Comparison of ENCODE assay signal across 8 cellular contexts in the genomic region with DNA sequence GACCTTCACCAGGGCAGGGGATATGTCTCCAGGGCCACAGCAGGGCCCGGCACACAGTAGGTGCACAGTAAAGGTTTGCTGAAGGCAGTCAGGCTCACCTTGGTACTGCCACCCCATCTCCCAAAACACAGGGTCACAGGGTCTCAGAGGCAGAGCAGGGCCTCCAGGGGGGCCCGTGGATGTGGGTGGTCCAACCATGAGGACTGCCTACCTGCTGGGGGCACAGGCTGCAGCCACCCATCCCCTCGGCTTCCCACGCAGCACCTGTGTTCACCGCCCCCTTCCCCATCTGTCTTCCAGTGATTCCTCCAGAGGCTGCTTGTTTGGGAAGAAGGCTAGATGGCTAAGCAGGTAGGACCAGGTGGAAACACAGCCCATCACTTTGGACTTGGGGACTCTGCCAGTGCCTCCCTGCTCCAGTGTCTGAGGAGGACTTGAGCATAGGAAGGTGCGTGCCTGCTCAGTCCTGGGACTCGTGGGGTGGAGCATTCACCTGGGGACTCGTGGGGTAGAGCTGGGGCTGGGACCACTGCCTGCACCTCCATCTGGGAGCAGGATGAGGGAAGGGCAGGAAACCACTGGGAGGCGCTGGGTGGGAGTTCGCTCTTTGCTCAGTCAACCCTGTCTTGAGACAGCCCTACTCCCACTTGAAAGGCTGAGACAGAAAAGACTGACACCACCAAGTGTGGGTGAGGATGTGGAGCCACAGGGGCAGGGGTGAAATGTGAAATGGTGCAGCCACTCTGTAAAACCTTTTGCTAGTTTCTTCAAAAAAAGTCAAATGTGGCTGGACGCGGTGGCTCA. TPM values are rescaled to one million over a fixed set of nuclear protein-coding genes. Genes with fewer than 3 reads are reported as not detected.
DNase-seq lines count a peak whose midpoint lies in the region; ATAC-seq and TF ChIP-seq lines count a peak whose summit lies in the region.

No MANE protein-coding gene starts in this region.

- peak overlapping the region; percentile 46 for H3K18ac ChIP-seq in trophoblast cell (ENCODE audit: low read length)

- ATAC-seq in DND-41 (ENCODE audit: insufficient read depth, low read depth): no peak; the same call in 2 of the 3 replicates
- ATAC-seq in GM21717 (IDR thresholded peaks at IDR 0.05; ENCODE audit: unreplicated experiment): no peak

- H3K4me1 ChIP-seq in DND-41 (ENCODE audit: insufficient read depth, low read length): peaks cover 4% of the 10 kb centered on the region
- H3K4me1 ChIP-seq in endodermal cell (ENCODE audit: control insufficient read depth, insufficient read depth, low read length): no peaks in the 10 kb centered on the region
- H3K4me1 ChIP-seq in trophoblast cell (ENCODE audit: control insufficient read depth in 1 of 2, insufficient read depth in 2 of 2, low read length in 2 of 2): peaks cover 40 to 45% of the 10 kb centered on the region in 2 experiments

- peak overlapping the region; percentile 20 for H4K8ac ChIP-seq in trophoblast cell (ENCODE audit: low read depth, low read length)

- DNase-seq in DND-41 (no peak), NB4 (ENCODE audit: low read depth) (peak; percentile 58), endodermal cell (peak; percentile 84), trophoblast cell (peak in 1 of 2 donors; percentile 16), cerebellum (ENCODE audit: low spot score) (no peak), GDM1 (lab: John Stamatoyannopoulos, UW) (no peak), middle frontal gyrus (ENCODE audit: extremely low spot score, low spot score) (no peak)

- H3K4me3 Mint-ChIP-seq in endodermal cell: peak overlapping the region; percentile 77

- H2AFZ ChIP-seq in DND-41 (ENCODE audit: low read depth, low read length) (no peak overlapping the region), trophoblast cell (ENCODE audit: insufficient read depth, low read length, poor library complexity) (peak overlapping the region; percentile 5)

- H3K4me3 ChIP-seq in DND-41 (ENCODE audit: low read depth in 1 of 2, low read length in 2 of 2) (no peak overlapping the region), NB4 (ENCODE audit: low read depth, low read length) (no peak overlapping the region), endodermal cell (ENCODE audit: low read length) (no peak overlapping the region), trophoblast cell (ENCODE audit: low read depth, low read length) (no peak overlapping the region)

- H3K4ac ChIP-seq in trophoblast cell (ENCODE audit: low read depth, low read length): peak overlapping the region; percentile 8

- no peaks in the 10 kb centered on the region for H3K27me3 Mint-ChIP-seq in endodermal cell (ENCODE audit: insufficient read depth)

- peak overlapping the region; percentile 2 for H2BK5ac ChIP-seq in trophoblast cell (ENCODE audit: low read depth, low read length, poor library complexity)

- peaks cover 49% of the 10 kb centered on the region for H3K79me1 ChIP-seq in trophoblast cell (ENCODE audit: low read length)

- no peaks in the 10 kb centered on the region for H3K27me3 ChIP-seq in DND-41 (ENCODE audit: insufficient read depth, low read length, poor library complexity)
- no peaks in the 10 kb centered on the region for H3K27me3 ChIP-seq in endodermal cell (ENCODE audit: control insufficient read depth, insufficient read depth, low read length, poor library complexity, severe bottlenecking)
- H3K27me3 ChIP-seq in trophoblast cell (ENCODE audit: insufficient read depth, low read length): no peaks in the 10 kb centered on the region

- 92 to 98% methylated on average over 8 to 12 of the region's 12 CpGs for WGBS in endodermal cell (ENCODE audit: insufficient coverage in 1 of 2, insufficient read length in 1 of 2), 2 experiments
- WGBS in trophoblast cell (ENCODE audit: extremely low coverage, insufficient coverage, insufficient read length): no CpG with 5 or more reads among the region's 12 CpGs

- H3K9me3 Mint-ChIP-seq in endodermal cell: no peaks in the 10 kb centered on the region

- H4K12ac ChIP-seq in trophoblast cell (ENCODE audit: low read depth, low read length): no peak overlapping the region

- TF ChIP-seq POLR2A in NB4 (IDR thresholded peaks at IDR 0.05; ENCODE audit: extremely low read depth, insufficient read length): no peak

- peak overlapping the region; percentile 59 for H2AK5ac ChIP-seq in trophoblast cell (ENCODE audit: low read length)

- peak; percentile 18 for TF ChIP-seq CTCF in DND-41 (IDR thresholded peaks at IDR 0.05; ENCODE audit: borderline replicate concordance, extremely low read depth, low read length, poor library complexity, severe bottlenecking)
- no peak for TF ChIP-seq CTCF in NB4 (IDR thresholded peaks at IDR 0.05; ENCODE audit: low read depth, low read length)
- TF ChIP-seq CTCF in endodermal cell (conservative IDR thresholded peaks at IDR 0.05): peak; percentile 58

- H3K4me1 Mint-ChIP-seq in endodermal cell: peaks cover 16% of the 10 kb centered on the region

- H2BK12ac ChIP-seq in trophoblast cell (ENCODE audit: low read length): peak overlapping the region; percentile 45

- H3K36me3 ChIP-seq in DND-41 (ENCODE audit: insufficient read depth, low read length) (no peaks in the 10 kb centered on the region), endodermal cell (ENCODE audit: control insufficient read depth, insufficient read depth, low read length) (no peaks in the 10 kb centered on the region), trophoblast cell (ENCODE audit: control insufficient read depth in 1 of 2, insufficient read depth in 2 of 2, low read length in 2 of 2) (no peaks in the 10 kb centered on the region)

- H3K27ac Mint-ChIP-seq in endodermal cell: peak overlapping the region; percentile 82

- H3K9me3 ChIP-seq in DND-41 (ENCODE audit: insufficient read depth, low read length, severe bottlenecking) (no peaks in the 10 kb centered on the region), endodermal cell (ENCODE audit: control insufficient read depth, low read length) (no peaks in the 10 kb centered on the region), trophoblast cell (ENCODE audit: insufficient read depth, low read depth, low read length) (peaks cover 5% of the 10 kb centered on the region)

- no peaks in the 10 kb centered on the region for H3K36me3 Mint-ChIP-seq in endodermal cell (ENCODE audit: low read depth)

- peak overlapping the region; percentile 61 for H4K91ac ChIP-seq in trophoblast cell (ENCODE audit: low read depth, low read length)

- peak overlapping the region; percentile 55 for H2BK120ac ChIP-seq in trophoblast cell (ENCODE audit: insufficient read depth, low read length, poor library complexity)

- H3K23ac ChIP-seq in trophoblast cell (ENCODE audit: low read length): no peak overlapping the region

- H3K9ac ChIP-seq in DND-41 (ENCODE audit: low read depth, low read length) (no peak overlapping the region), endodermal cell (ENCODE audit: extremely low read depth, low read length, poor library complexity, severe bottlenecking) (no peak overlapping the region), trophoblast cell (ENCODE audit: low read length) (no peak overlapping the region)

- H3K79me2 ChIP-seq in DND-41 (ENCODE audit: insufficient read depth, low read length) (no peaks in the 10 kb centered on the region), trophoblast cell (ENCODE audit: control insufficient read depth, insufficient read depth, low read length, poor library complexity) (peaks cover 7% of the 10 kb centered on the region)

- H4K20me1 ChIP-seq in DND-41 (ENCODE audit: insufficient read depth, low read length): no peaks in the 10 kb centered on the region

- H3K4me2 ChIP-seq in DND-41 (ENCODE audit: insufficient read depth, low read length) (no peak overlapping the region), trophoblast cell (ENCODE audit: low read length) (no peak overlapping the region)

- no peak overlapping the region for H3K27ac ChIP-seq in DND-41 (ENCODE audit: low read length)
- H3K27ac ChIP-seq in endodermal cell (ENCODE audit: low read depth, low read length): no peak overlapping the region
- H3K27ac ChIP-seq in trophoblast cell (ENCODE audit: low read depth, low read length): peak overlapping the region; percentile 78

- peak overlapping the region; percentile 46 for H3K14ac ChIP-seq in trophoblast cell (ENCODE audit: low read length)

RNA-seq across cellular contexts. Expression of a gene that starts 18.8 kb away (rescaled TPM):
- total RNA-seq in endodermal cell (10 to 100 TPM; 73.1 to 83.2 TPM), cerebellum (47.4 TPM)
- 58.8 TPM for polyA plus RNA-seq in endodermal cell (2013, experiment 1 of 2)
- 68.1 TPM for polyA plus RNA-seq in endodermal cell (2013, experiment 2 of 2)
- 282 and 293 TPM in 2 replicates for polyA plus RNA-seq in trophoblast cell (2013)

Comparison
In these comparisons a context has a peak if more than half of its experiments do, and no peak if none do; other contexts are left out.
1. DNase-seq: peak in NB4 (single experiment) and endodermal cell (single experiment); none in DND-41 (single experiment), cerebellum (single experiment), GDM1 (single experiment) and middle frontal gyrus (single experiment).